Comparison of ENCODE assay signal across 32 cellular contexts in genomic region chr4:31078661-31079060, GRCh38.
"Had no signal": no experiment of that assay in that cellular context is flagged by ENCODE, and none has a peak within 500 bp of the region (broad histone marks: within the 10 kb centered on the region; RNA-seq: fewer than 3 reads in every experiment).

No MANE protein-coding gene starts in this region.

- ATAC-seq: activated CD4-positive, CD25-positive, alpha-beta regulatory T cell treated with anti-CD3 and anti-CD28 coated beads, Interleukin-2, amount 50 U/mL, for 24 hours; activated CD8-positive, alpha-beta T cell treated with anti-CD3 and anti-CD28 coated beads for 36 hours; activated T-cell treated with anti-CD3 and anti-CD28 coated beads, Interleukin-2, amount 50 U/mL, for 4 hours; activated T-helper 17 cell treated with anti-CD3 and anti-CD28 coated beads, Interleukin-2, amount 50 U/mL, for 72 hours; esophagus mucosa; foreskin keratinocyte; gastrocnemius medialis; heart left ventricle; T-helper 17 cell had no signal

- H3K27ac ChIP-seq: adrenal gland, breast epithelium, cardiac muscle cell, coronary artery, dorsolateral prefrontal cortex, foreskin keratinocyte, gastrocnemius medialis, heart left ventricle, WERI-Rb-1 had no signal

- H3K27me3 ChIP-seq: adrenal gland, ascending aorta, breast epithelium, cardiac muscle cell, foreskin keratinocyte, gastrocnemius medialis, heart left ventricle had no signal

- DNase-seq: activated B cell treated with CpG ODN at 0.5 μM for 24 hours; activated CD4-positive, alpha-beta T cell treated with anti-CD3 and anti-CD28 coated beads for 48 hours; activated CD4-positive, alpha-beta T cell treated with anti-CD3 and anti-CD28 coated beads, Interleukin-2, amount 50 U/mL, for 1 hour; activated CD4-positive, alpha-beta T cell treated with anti-CD3 and anti-CD28 coated beads, Interleukin-2, amount 50 U/mL, for 48 hours; activated CD8-positive, alpha-beta memory T cell treated with anti-CD3 and anti-CD28 coated beads for 24 hours; activated CD8-positive, alpha-beta T cell treated with anti-CD3 and anti-CD28 coated beads for 36 hours; activated effector memory CD4-positive, alpha-beta T cell treated with Interleukin-2 at 50 U/mL for 16 hours; activated gamma-delta T cell treated with Interleukin-2 at 50 U/mL for 16 hours; activated naive CD4-positive, alpha-beta T cell treated with anti-CD3 and anti-CD28 coated beads, Interleukin-2, amount 50 U/mL, for 16 hours; activated naive CD4-positive, alpha-beta T cell treated with Interleukin-2 at 50 U/mL for 16 hours; activated T-cell treated with anti-CD3 and anti-CD28 coated beads, Interleukin-2, amount 50 U/mL, for 4 hours; adrenal gland; central memory CD4-positive, alpha-beta T cell; cerebellar nuclear complex; dorsolateral prefrontal cortex; effector memory CD4-positive, alpha-beta T cell; endodermal cell; foreskin keratinocyte; gastrocnemius medialis; glutamatergic neuron; heart left ventricle; T-helper 1 cell; T-helper 17 cell; T1000; WERI-Rb-1 had no signal

- H3K36me3 ChIP-seq: adrenal gland, ascending aorta, breast epithelium, cardiac muscle cell, gastrocnemius medialis, heart left ventricle, WERI-Rb-1 had no signal

- H3K4me3 ChIP-seq: adrenal gland, ascending aorta, breast epithelium, cardiac muscle cell, coronary artery, dorsolateral prefrontal cortex, gastrocnemius medialis, heart left ventricle had no signal

- H3K4me1 ChIP-seq: adrenal gland, breast epithelium, foreskin keratinocyte, gastrocnemius medialis had no signal

- H3K9me3 ChIP-seq: adrenal gland, ascending aorta, breast epithelium, gastrocnemius medialis, heart left ventricle had no signal
